21 cellular contexts compared by ENCODE assay signal in the genomic region with DNA sequence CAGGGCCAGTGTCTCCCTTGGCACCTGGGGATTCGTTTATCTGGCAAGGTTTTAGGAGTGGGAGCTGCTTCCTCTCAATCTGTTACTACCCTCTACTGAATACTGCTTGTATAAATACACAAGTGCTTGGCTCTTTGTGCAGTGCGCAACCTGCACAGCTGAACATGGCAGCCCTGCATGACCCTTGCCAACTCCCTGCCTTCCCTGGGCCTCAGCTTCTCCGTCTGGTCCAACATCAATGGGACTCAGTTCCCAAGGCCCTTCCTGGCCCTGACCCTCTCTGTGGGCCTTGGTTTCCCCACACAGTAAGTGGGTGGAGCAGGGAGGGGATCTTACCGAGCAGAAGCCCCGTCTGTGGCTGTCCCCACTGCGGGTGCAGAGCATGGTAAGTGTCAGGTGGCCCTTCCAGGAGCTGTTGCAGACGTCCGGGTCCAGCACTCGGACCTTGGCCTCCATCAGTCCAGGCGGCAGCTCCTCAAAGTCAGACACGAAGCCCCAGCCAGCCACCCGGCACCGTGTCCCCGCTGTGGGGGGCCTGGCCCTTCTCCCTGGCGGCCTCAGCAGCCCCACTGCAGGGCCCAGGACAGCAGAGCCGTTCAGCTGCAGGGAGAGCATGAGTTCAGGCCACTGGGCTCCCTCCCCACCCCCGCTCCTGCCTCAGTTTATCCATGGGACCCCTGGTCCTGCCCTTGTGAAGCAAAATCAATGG. TPM values are rescaled to one million over a fixed set of nuclear protein-coding genes. Genes with fewer than 3 reads are reported as not detected.
DNase-seq lines count a peak whose midpoint lies in the region; ATAC-seq, FAIRE-seq and TF ChIP-seq lines count a peak whose summit lies in the region.
"Had no signal": no experiment of that assay in that cellular context is flagged by ENCODE, and none has a peak within 500 bp of the region (broad histone marks: within the 10 kb centered on the region; RNA-seq: fewer than 3 reads in every experiment).

No MANE protein-coding gene starts in this region.

- no peak for FAIRE-seq in A549 (lab: Jason Lieb, UNC)
- FAIRE-seq in H1 (lab: Jason Lieb, UNC), result no peak

- no peaks in the 10 kb centered on the region for H3K79me2 ChIP-seq in H1 (ENCODE audit: control insufficient read depth in 1 of 2, insufficient read depth in 2 of 2, low read length in 2 of 2)
- H3K79me2 ChIP-seq in neural progenitor cell (ENCODE audit: low read depth), result no peaks in the 10 kb centered on the region

- H3K9me3 ChIP-seq in A549 (no peaks in the 10 kb centered on the region), H1 (ENCODE audit: insufficient read depth in 2 of 2, low read depth in 1 of 2, low read length in 1 of 2) (no peaks in the 10 kb centered on the region; a peak in 1 of 4 replicates), neural progenitor cell (ENCODE audit: low read depth) (no peaks in the 10 kb centered on the region), spleen (no peaks in the 10 kb centered on the region)

- peak; percentile 4 to 27; a peak in 3 of 6 replicates for ATAC-seq in A549

- peaks cover 1% of the 10 kb centered on the region for H3F3A ChIP-seq in neural progenitor cell (ENCODE audit: low read depth)

- H2BK120ac ChIP-seq in H1 (replicated peaks; ENCODE audit: low read depth, low read length), result no peak overlapping the region

- H3K36me3 Mint-ChIP-seq in activated CD4-positive, alpha-beta T cell treated with anti-CD3 and anti-CD28 coated beads, Interleukin-2, amount 10 ng/mL, durations not matched to agents 24 days and 14 days (ENCODE audit: low read depth), result no peaks in the 10 kb centered on the region
- H3K36me3 Mint-ChIP-seq in neural progenitor cell, result no peaks in the 10 kb centered on the region
- H3K36me3 Mint-ChIP-seq: CD14-positive monocyte; CD4-positive, alpha-beta memory T cell had no signal

- H3K9ac ChIP-seq in H1 (replicated peaks in 1 of 4; ENCODE audit: extremely low read depth in 1 of 4, low read depth in 3 of 4, low read length in 3 of 4), result no peak overlapping the region
- H3K9ac ChIP-seq in neural progenitor cell, result no peak overlapping the region
- H3K9ac ChIP-seq: BLaER1 had no signal

- H2AFZ ChIP-seq in H1 (ENCODE audit: low read length) (no peak overlapping the region), neural progenitor cell (replicated peaks) (no peak overlapping the region)

- H3K9me3 Mint-ChIP-seq in activated CD4-positive, alpha-beta T cell treated with anti-CD3 and anti-CD28 coated beads, Interleukin-2, amount 10 ng/mL, durations not matched to agents 24 days and 14 days, result no peaks in the 10 kb centered on the region
- H3K9me3 Mint-ChIP-seq in neural progenitor cell, result peaks cover 5% of the 10 kb centered on the region

- 64% methylated on average over 4 of the region's 17 CpGs for WGBS in A549 (ENCODE audit: missing lambda C conversion rate)
- WGBS in H1 (ENCODE audit: extremely low coverage in 1 of 2, insufficient coverage in 1 of 2, insufficient read length in 1 of 2, insufficient replicate concordance in 2 of 2, low coverage in 1 of 2, low lambda C conversion rate in 2 of 2, missing lambda C conversion rate in 1 of 2), 2 experiments, result 82% methylated on average over 16 of the region's 17 CpGs; no CpG with 5 or more reads in 1 of the 2 experiments
- WGBS in spleen, 5 donors, result 72 to 83% (median 77%) methylated on average over 13 to 17 of the region's 17 CpGs

- H2BK12ac ChIP-seq in H1 (ENCODE audit: low read depth, low read length), result no peak overlapping the region

- CTCF ChIA-PET in A549 (lab: Yijun Ruan, JAX) (interaction anchor here (1.0 to 3.0 kb wide), 5 partner anchors 12 to 103 kb away, joined by 3 to 17 read pairs (median 3); no protein-coding TSS in a partner anchor), H1 (lab: Charles Lee; ENCODE audit: partially characterized antibody) (no interaction called here)

- H3K27me3 ChIP-seq in H1 (replicated peaks in 1 of 4; ENCODE audit: control insufficient read depth in 3 of 4, extremely low read depth in 1 of 4, insufficient read depth in 3 of 4, low read length in 3 of 4) (0 out of 7 replicates have a peak, but pooled peaks cover 0 to 2% (median 0%) of the 10 kb centered on the region in 4 experiments), neural progenitor cell (no peaks in the 10 kb centered on the region), spleen (replicated peaks in 1 of 7) (no peaks in the 10 kb centered on the region)
- H3K27me3 ChIP-seq: BLaER1 had no signal

- 0 out of 2 replicates have a peak overlapping the region, but pooled peaks have one; percentile 53 for H2AK5ac ChIP-seq in H1 (ENCODE audit: low read depth, low read length)

- no peak overlapping the region for H2BK5ac ChIP-seq in H1 (ENCODE audit: low read depth, low read length)

- H3K23me2 ChIP-seq in H1 (ENCODE audit: low read depth, low read length), result no peaks in the 10 kb centered on the region

- no peak overlapping the region for H3K4me3 Mint-ChIP-seq in activated CD4-positive, alpha-beta T cell treated with anti-CD3 and anti-CD28 coated beads, Interleukin-2, amount 10 ng/mL, durations not matched to agents 24 days and 14 days
- H3K4me3 Mint-ChIP-seq in neural progenitor cell, result peak overlapping the region; percentile 60
- H3K4me3 Mint-ChIP-seq: CD14-positive monocyte had no signal

- TF ChIP-seq POLR2A in A549 (IDR thresholded peaks at IDR 0.05; ENCODE audit: low read length) (no peak), H1 (IDR thresholded peaks at IDR 0.05; ENCODE audit: control extremely low read depth in 1 of 2, low read depth in 2 of 2, low read length in 2 of 2) (no peak), spleen (IDR thresholded peaks at IDR 0.05) (no peak)

- H3K4me3 ChIP-seq in A549, result no peak overlapping the region
- no peak overlapping the region for H3K4me3 ChIP-seq in H1 (ENCODE audit: extremely low read depth in 1 of 4, insufficient read depth in 2 of 4, low read depth in 3 of 4, low read length in 4 of 4)
- H3K4me3 ChIP-seq in neural progenitor cell, result no peak overlapping the region
- no peak overlapping the region for H3K4me3 ChIP-seq in spleen
- H3K4me3 ChIP-seq: BLaER1 had no signal

- TF ChIP-seq CTCF in A549 (IDR thresholded peaks at IDR 0.05), result no peak
- no peak for TF ChIP-seq CTCF in H1 (IDR thresholded peaks at IDR 0.05; ENCODE audit: control extremely low read depth in 1 of 3, insufficient read depth in 1 of 3, low read depth in 1 of 3, low read length in 3 of 3)
- TF ChIP-seq CTCF in neural progenitor cell (IDR thresholded peaks at IDR 0.05), result no peak
- TF ChIP-seq CTCF in spleen (IDR thresholded peaks at IDR 0.05 in 8 of 11, conservative IDR thresholded peaks at IDR 0.05 in 3 of 11), result no peak

- intact Hi-C loops in activated CD4-positive, alpha-beta T cell treated with anti-CD3 and anti-CD28 coated beads, Interleukin-2, amount 10 ng/mL, durations not matched to agents 24 days and 14 days (cut with micrococcal nuclease), result no loop called here
- intact Hi-C loops in spleen (cut with DNase I; ENCODE audit: low total_unique reads), result no loop called here

- H3K4me2 ChIP-seq in A549 (no peak overlapping the region), H1 (ENCODE audit: insufficient read depth in 1 of 2, low read depth in 2 of 2, low read length in 2 of 2) (no peak overlapping the region), neural progenitor cell (no peak overlapping the region)
- H3K4me2 ChIP-seq: BLaER1 had no signal

- no peak overlapping the region for H4K91ac ChIP-seq in H1 (replicated peaks; ENCODE audit: insufficient read length, low read length)

- H3K27ac ChIP-seq in A549 (peak overlapping the region in 1 of 2 experiments; percentile 10; a peak in 1 of 6 replicates), H1 (ENCODE audit: low read depth, low read length) (no peak overlapping the region), neural progenitor cell (no peak overlapping the region), spleen (no peak overlapping the region)
- H3K27ac ChIP-seq: 22Rv1, BLaER1 had no signal

- H4K5ac ChIP-seq in H1 (ENCODE audit: insufficient read length, low read depth, low read length), result no peak overlapping the region

- H3K4me1 ChIP-seq in A549 (peaks cover 10% of the 10 kb centered on the region; the same call in 2 of the 3 replicates), H1 (replicated peaks in 1 of 4; ENCODE audit: control insufficient read depth in 3 of 4, insufficient read depth in 4 of 4, low read length in 3 of 4) (no peaks in the 10 kb centered on the region), neural progenitor cell (no peaks in the 10 kb centered on the region), spleen (peaks cover 0 to under 1% (median under 1%) of the 10 kb centered on the region in 6 donors)

- no peak overlapping the region for H3K4ac ChIP-seq in H1 (replicated peaks; ENCODE audit: insufficient read length, low read depth, low read length)

- H3K27me3 Mint-ChIP-seq in activated CD4-positive, alpha-beta T cell treated with anti-CD3 and anti-CD28 coated beads, Interleukin-2, amount 10 ng/mL, durations not matched to agents 24 days and 14 days, result no peaks in the 10 kb centered on the region
- peaks cover 18% of the 10 kb centered on the region for H3K27me3 Mint-ChIP-seq in neural progenitor cell (ENCODE audit: insufficient read depth, low read depth)
- H3K27me3 Mint-ChIP-seq: CD4-positive, alpha-beta memory T cell had no signal

- H4K20me1 ChIP-seq in H1 (replicated peaks in 1 of 2; ENCODE audit: control insufficient read depth in 1 of 2, insufficient read depth in 2 of 2, low read length in 2 of 2), result peaks cover 0 to 1% of the 10 kb centered on the region in 2 experiments
- H4K20me1 ChIP-seq in neural progenitor cell (ENCODE audit: low read depth), result no peaks in the 10 kb centered on the region
- H4K20me1 ChIP-seq: BLaER1 had no signal

- no peaks in the 10 kb centered on the region for H3K79me1 ChIP-seq in H1 (ENCODE audit: low read depth, low read length)

- no peak overlapping the region for H3K14ac ChIP-seq in H1 (ENCODE audit: insufficient read length)

- H3K36me3 ChIP-seq in H1 (ENCODE audit: control insufficient read depth in 2 of 4, insufficient read depth in 4 of 4, low read length in 3 of 4), result no peaks in the 10 kb centered on the region
- H3K36me3 ChIP-seq in neural progenitor cell, result no peaks in the 10 kb centered on the region
- H3K36me3 ChIP-seq in spleen, result no peaks in the 10 kb centered on the region
- H3K36me3 ChIP-seq: BLaER1 had no signal

- H2BK15ac ChIP-seq in H1 (ENCODE audit: low read length), result no peak overlapping the region

- TF ChIP-seq EP300 in A549 (IDR thresholded peaks at IDR 0.05), result no peak
- no peak for TF ChIP-seq EP300 in H1 (IDR thresholded peaks at IDR 0.05; ENCODE audit: borderline replicate concordance in 1 of 2, low read depth in 2 of 2, low read length in 2 of 2)

- POLR2A ChIA-PET in A549 (lab: Yijun Ruan, JAX) (interaction anchor here (1.3 kb wide), 1 partner anchor 17 kb away, joined by 5 read pairs; no protein-coding TSS in a partner anchor), H1 (lab: Charles Lee; ENCODE audit: partially characterized antibody) (interaction anchor here (1.2 to 1.7 kb wide), 3 partner anchors 8 to 19 kb away, joined by 3 to 4 read pairs (median 3); no protein-coding TSS in a partner anchor)

- DNase-seq in activated CD4-positive, alpha-beta T cell treated with anti-CD3 and anti-CD28 coated beads, Interleukin-2, amount 10 ng/mL, durations not matched to agents 24 days and 14 days, result peak; percentile 51
- no peak for DNase-seq in activated CD4-positive, alpha-beta T cell treated with anti-CD3 and anti-CD28 coated beads for 4 hours
- no peak for DNase-seq in A549 (ENCODE audit: low read depth in 1 of 2, low spot score in 1 of 2)
- no peak for DNase-seq in H1 (ENCODE audit: low read depth in 1 of 2, low spot score in 2 of 2)
- DNase-seq in neural progenitor cell (ENCODE audit: low spot score), result no peak
- DNase-seq in putamen (ENCODE audit: low spot score), result no peak
- DNase-seq in spleen, result no peak
- no peak for DNase-seq in DMS153 treated with DMSO at 0.1 percent for 48 hours (lab: John Stamatoyannopoulos, UW; ENCODE audit: unreplicated experiment)
- DNase-seq: DMS153, DMS79 treated with DMSO at 0.1 percent for 48 hours, GF-D8, GOT3, H9, IMR-90 had no signal

- no peak overlapping the region for H2BK20ac ChIP-seq in H1 (ENCODE audit: low read length)

- peak overlapping the region; percentile 71 for H4K8ac ChIP-seq in H1 (ENCODE audit: extremely low read depth, insufficient read depth, low read length)

- H3K23ac ChIP-seq in H1 (ENCODE audit: insufficient read length), result no peak overlapping the region

- no peak overlapping the region for H3K18ac ChIP-seq in H1 (ENCODE audit: extremely low read depth, low read length)

- no peak overlapping the region for H3K27ac Mint-ChIP-seq in activated CD4-positive, alpha-beta T cell treated with anti-CD3 and anti-CD28 coated beads, Interleukin-2, amount 10 ng/mL, durations not matched to agents 24 days and 14 days
- H3K27ac Mint-ChIP-seq in neural progenitor cell, result no peak overlapping the region
- H3K27ac Mint-ChIP-seq: CD4-positive, alpha-beta memory T cell had no signal

- H3K4me1 Mint-ChIP-seq in activated CD4-positive, alpha-beta T cell treated with anti-CD3 and anti-CD28 coated beads, Interleukin-2, amount 10 ng/mL, durations not matched to agents 24 days and 14 days, result no peaks in the 10 kb centered on the region
- H3K4me1 Mint-ChIP-seq in neural progenitor cell, result peaks cover 3% of the 10 kb centered on the region
- H3K4me1 Mint-ChIP-seq: CD4-positive, alpha-beta memory T cell had no signal

- no peak overlapping the region for H3K56ac ChIP-seq in H1 (replicated peaks; ENCODE audit: insufficient read length, low read depth, low read length)

- TF ChIP-seq RAD21 in A549 (conservative IDR thresholded peaks at IDR 0.05 in 1 of 2, IDR thresholded peaks at IDR 0.05 in 1 of 2), result no peak
- no peak for TF ChIP-seq RAD21 in H1 (IDR thresholded peaks at IDR 0.05 in 1 of 2, conservative IDR thresholded peaks at IDR 0.05 in 1 of 2; ENCODE audit: low read depth in 2 of 2, low read length in 2 of 2)

RNA-seq across cellular contexts. Expression of a gene that starts 8.5 kb away (rescaled TPM):
- not detected in 2 replicates for total RNA-seq in activated CD4-positive, alpha-beta T cell treated with anti-CD3 and anti-CD28 coated beads, Interleukin-2, amount 10 ng/mL, durations not matched to agents 24 days and 14 days
- polyA plus RNA-seq in A549 (2011; rRNA removed) (0.10 TPM in 1 of 2 replicates, not detected in the other), A549 (2017; fragmentation: RNase III; extraction: RNeasy Plus Mini Kit Qiagen cat#74134 plus additional on column Dnase treatment) (not detected in 3 replicates), H1 (2011; rRNA removed) (0.09 TPM in 1 of 2 replicates, not detected in the other), spleen (under 1 TPM; 0.24 to 0.70 (median 0.27) TPM)
- polyA plus RNA-seq in A549 (2012; cell fraction: cytosol; rRNA removed), result 0.06 and 0.11 TPM in 2 replicates
- polyA plus RNA-seq in A549 (2012; cell fraction: nucleus; rRNA removed), result 0.10 TPM in 1 of 2 replicates, not detected in the other
- polyA minus RNA-seq in A549 (2011; rRNA and poly(A)+ RNA removed), result not detected in 2 replicates
- not detected in 2 replicates for total RNA-seq in H1 (2021; fragmentation: NEBNext Ultra II Directional; extraction: Animal tissue kit (Norgen Biotek cat#: 25700))
- 0.18 TPM for polyA plus RNA-seq in H1 (2011; cell fraction: cytosol; rRNA removed)
- polyA plus RNA-seq in H1 (2011; cell fraction: nucleus; rRNA removed), result not detected
- polyA plus RNA-seq in H1 (2012, experiment 1 of 2), result not detected in 4 replicates
- not detected for polyA plus RNA-seq in H1 (2012, experiment 2 of 2)
- 0.04 TPM for polyA plus RNA-seq in H1 (2013, experiment 1 of 2)
- 0.07 TPM for polyA plus RNA-seq in H1 (2013, experiment 2 of 2)
- 0.22 TPM in 1 of 2 replicates, not detected in the other for polyA minus RNA-seq in H1 (2011; rRNA and poly(A)+ RNA removed)
- polyA minus RNA-seq in H1 (2011; cell fraction: cytosol; rRNA and poly(A)+ RNA removed), result not detected
- not detected for polyA minus RNA-seq in H1 (2011; cell fraction: nucleus; rRNA and poly(A)+ RNA removed)
- total RNA-seq in neural progenitor cell (ENCODE audit: low replicate concordance) (not detected in 2 replicates), spleen (1 to 10 TPM in 2 of 7 donors, under 1 TPM in 3, not detected in 2; 0.46 to 2.5 (median 0.60) TPM)
- total RNA-seq: A673; CD4-positive, alpha-beta memory T cell; H9; HT-29; IMR-90 had no signal
- polyA plus RNA-seq: AG04450; CD4-positive, alpha-beta memory T cell; IMR-90 had no signal

RNA-seq across cellular contexts. Expression of a gene that starts 10.6 kb away (rescaled TPM):
- total RNA-seq in activated CD4-positive, alpha-beta T cell treated with anti-CD3 and anti-CD28 coated beads, Interleukin-2, amount 10 ng/mL, durations not matched to agents 24 days and 14 days, result 7.2 and 7.7 TPM in 2 replicates
- 45.5 and 58.1 TPM in 2 replicates for polyA plus RNA-seq in A549 (2011; rRNA removed)
- polyA plus RNA-seq in A549 (2012; cell fraction: cytosol; rRNA removed), result 109 and 193 TPM in 2 replicates
- polyA plus RNA-seq in A549 (2012; cell fraction: nucleus; rRNA removed), result 322 and 573 TPM in 2 replicates
- 110 to 131 TPM (median 118 TPM) in 3 replicates for polyA plus RNA-seq in A549 (2017; fragmentation: RNase III; extraction: RNeasy Plus Mini Kit Qiagen cat#74134 plus additional on column Dnase treatment)
- 32.4 and 35.3 TPM in 2 replicates for polyA minus RNA-seq in A549 (2011; rRNA and poly(A)+ RNA removed)
- total RNA-seq in H1 (2021; fragmentation: NEBNext Ultra II Directional; extraction: Animal tissue kit (Norgen Biotek cat#: 25700)), result 7.5 and 8.1 TPM in 2 replicates
- 11.8 and 18.4 TPM in 2 replicates for polyA plus RNA-seq in H1 (2011; rRNA removed)
- 15.2 TPM for polyA plus RNA-seq in H1 (2011; cell fraction: cytosol; rRNA removed)
- polyA plus RNA-seq in H1 (2011; cell fraction: nucleus; rRNA removed), result 40.2 TPM
- 4.8 to 11.0 TPM (median 9.1 TPM) in 4 replicates for polyA plus RNA-seq in H1 (2012, experiment 1 of 2)
- 6.6 TPM for polyA plus RNA-seq in H1 (2012, experiment 2 of 2)
- 5.0 TPM for polyA plus RNA-seq in H1 (2013, experiment 1 of 2)
- polyA plus RNA-seq in H1 (2013, experiment 2 of 2), result 4.6 TPM
- 1.9 and 2.3 TPM in 2 replicates for polyA minus RNA-seq in H1 (2011; rRNA and poly(A)+ RNA removed)
- 7.6 TPM for polyA minus RNA-seq in H1 (2011; cell fraction: cytosol; rRNA and poly(A)+ RNA removed)
- polyA minus RNA-seq in H1 (2011; cell fraction: nucleus; rRNA and poly(A)+ RNA removed), result 7.0 TPM
- 2.4 and 21.9 TPM in 2 replicates for total RNA-seq in neural progenitor cell (ENCODE audit: low replicate concordance)
- 10 to 100 TPM; 11.5 to 43.4 (median 16.6) TPM for total RNA-seq in spleen
- 10 to 100 TPM in 2 of 3 donors, 1 to 10 TPM in 1; 5.6 to 31.2 (median 10.9) TPM for polyA plus RNA-seq in spleen

RNA-seq across cellular contexts. Expression of a gene that starts 22.0 kb away (rescaled TPM):
- total RNA-seq in activated CD4-positive, alpha-beta T cell treated with anti-CD3 and anti-CD28 coated beads, Interleukin-2, amount 10 ng/mL, durations not matched to agents 24 days and 14 days, result 0.24 TPM in 1 of 2 replicates, not detected in the other
- polyA plus RNA-seq in A549 (2011; rRNA removed), result 2.0 and 3.0 TPM in 2 replicates
- 5.4 and 7.0 TPM in 2 replicates for polyA plus RNA-seq in A549 (2012; cell fraction: cytosol; rRNA removed)
- 8.5 and 8.8 TPM in 2 replicates for polyA plus RNA-seq in A549 (2012; cell fraction: nucleus; rRNA removed)
- polyA plus RNA-seq in A549 (2017; fragmentation: RNase III; extraction: RNeasy Plus Mini Kit Qiagen cat#74134 plus additional on column Dnase treatment), result 11.4 to 17.5 TPM (median 15.7 TPM) in 3 replicates
- 2.2 and 3.7 TPM in 2 replicates for polyA minus RNA-seq in A549 (2011; rRNA and poly(A)+ RNA removed)
- 16.5 TPM in 2 replicates for total RNA-seq in H1 (2021; fragmentation: NEBNext Ultra II Directional; extraction: Animal tissue kit (Norgen Biotek cat#: 25700))
- 5.7 and 13.0 TPM in 2 replicates for polyA plus RNA-seq in H1 (2011; rRNA removed)
- polyA plus RNA-seq in H1 (2011; cell fraction: cytosol; rRNA removed), result 6.8 TPM
- 10.6 TPM for polyA plus RNA-seq in H1 (2011; cell fraction: nucleus; rRNA removed)
- 10.4 to 27.0 TPM (median 21.8 TPM) in 4 replicates for polyA plus RNA-seq in H1 (2012, experiment 1 of 2)
- polyA plus RNA-seq in H1 (2012, experiment 2 of 2), result 11.9 TPM
- 12.6 TPM for polyA plus RNA-seq in H1 (2013, experiment 1 of 2)
- 14.1 TPM for polyA plus RNA-seq in H1 (2013, experiment 2 of 2)
- 1.7 and 1.8 TPM in 2 replicates for polyA minus RNA-seq in H1 (2011; rRNA and poly(A)+ RNA removed)
- 5.1 TPM for polyA minus RNA-seq in H1 (2011; cell fraction: cytosol; rRNA and poly(A)+ RNA removed)
- polyA minus RNA-seq in H1 (2011; cell fraction: nucleus; rRNA and poly(A)+ RNA removed), result 6.4 TPM
- total RNA-seq in neural progenitor cell (ENCODE audit: low replicate concordance), result 13.9 and 40.7 TPM in 2 replicates
- 10 to 100 TPM; 19.9 to 80.1 (median 30.0) TPM for total RNA-seq in spleen
- polyA plus RNA-seq in spleen, result 10 to 100 TPM in 1 of 3 donors, 1 to 10 TPM in 2; 6.0 to 24.1 (median 7.0) TPM
- total RNA-seq: CD4-positive, alpha-beta memory T cell; HT-29 had no signal
- polyA plus RNA-seq: CD14-positive monocyte; CD4-positive, alpha-beta memory T cell had no signal

RNA-seq across cellular contexts. Expression of a gene that starts 23.7 kb away (rescaled TPM):
- total RNA-seq in activated CD4-positive, alpha-beta T cell treated with anti-CD3 and anti-CD28 coated beads, Interleukin-2, amount 10 ng/mL, durations not matched to agents 24 days and 14 days, result 109 and 110 TPM in 2 replicates
- polyA plus RNA-seq in A549 (2011; rRNA removed), result 3.1 and 4.9 TPM in 2 replicates
- polyA plus RNA-seq in A549 (2012; cell fraction: cytosol; rRNA removed), result 43.6 and 53.5 TPM in 2 replicates
- 71.1 and 89.5 TPM in 2 replicates for polyA plus RNA-seq in A549 (2012; cell fraction: nucleus; rRNA removed)
- polyA plus RNA-seq in A549 (2017; fragmentation: RNase III; extraction: RNeasy Plus Mini Kit Qiagen cat#74134 plus additional on column Dnase treatment), result 35.0 to 36.3 TPM (median 35.4 TPM) in 3 replicates
- polyA minus RNA-seq in A549 (2011; rRNA and poly(A)+ RNA removed), result 2.4 and 5.0 TPM in 2 replicates
- 64.7 and 68.0 TPM in 2 replicates for total RNA-seq in H1 (2021; fragmentation: NEBNext Ultra II Directional; extraction: Animal tissue kit (Norgen Biotek cat#: 25700))
- polyA plus RNA-seq in H1 (2011; rRNA removed), result 21.8 and 56.5 TPM in 2 replicates
- polyA plus RNA-seq in H1 (2011; cell fraction: cytosol; rRNA removed), result 41.8 TPM
- 90.9 TPM for polyA plus RNA-seq in H1 (2011; cell fraction: nucleus; rRNA removed)
- 43.7 to 67.7 TPM (median 63.8 TPM) in 4 replicates for polyA plus RNA-seq in H1 (2012, experiment 1 of 2)
- 52.5 TPM for polyA plus RNA-seq in H1 (2012, experiment 2 of 2)
- polyA plus RNA-seq in H1 (2013, experiment 1 of 2), result 85.5 TPM
- 80.6 TPM for polyA plus RNA-seq in H1 (2013, experiment 2 of 2)
- 5.7 and 7.1 TPM in 2 replicates for polyA minus RNA-seq in H1 (2011; rRNA and poly(A)+ RNA removed)
- polyA minus RNA-seq in H1 (2011; cell fraction: cytosol; rRNA and poly(A)+ RNA removed), result 31.9 TPM
- 33.1 TPM for polyA minus RNA-seq in H1 (2011; cell fraction: nucleus; rRNA and poly(A)+ RNA removed)
- total RNA-seq in neural progenitor cell (ENCODE audit: low replicate concordance), result 9.7 and 50.9 TPM in 2 replicates
- 10 to 100 TPM; 49.2 to 95.1 (median 57.7) TPM for total RNA-seq in spleen
- polyA plus RNA-seq in spleen, result 10 to 100 TPM; 38.1 to 55.3 (median 45.0) TPM

RNA-seq across cellular contexts. Expression of a gene that starts 47.1 kb away (rescaled TPM):
- total RNA-seq in activated CD4-positive, alpha-beta T cell treated with anti-CD3 and anti-CD28 coated beads, Interleukin-2, amount 10 ng/mL, durations not matched to agents 24 days and 14 days, result not detected in 2 replicates
- polyA plus RNA-seq in A549 (2011; rRNA removed) (0.13 TPM in 1 of 2 replicates, not detected in the other), A549 (2017; fragmentation: RNase III; extraction: RNeasy Plus Mini Kit Qiagen cat#74134 plus additional on column Dnase treatment) (0.79 to 1.1 TPM (median 1.0 TPM) in 3 replicates), H1 (2011; rRNA removed) (0.44 and 0.99 TPM in 2 replicates), spleen (under 1 TPM in 2 of 3 donors, not detected in 1; 0.10 to 0.20 TPM)
- polyA plus RNA-seq in A549 (2012; cell fraction: cytosol; rRNA removed), result 0.28 and 0.39 TPM in 2 replicates
- 1.5 and 1.7 TPM in 2 replicates for polyA plus RNA-seq in A549 (2012; cell fraction: nucleus; rRNA removed)
- polyA minus RNA-seq in A549 (2011; rRNA and poly(A)+ RNA removed), result not detected in 2 replicates
- total RNA-seq in H1 (2021; fragmentation: NEBNext Ultra II Directional; extraction: Animal tissue kit (Norgen Biotek cat#: 25700)), result 1.7 and 1.9 TPM in 2 replicates
- polyA plus RNA-seq in H1 (2011; cell fraction: cytosol; rRNA removed), result 1.3 TPM
- 4.9 TPM for polyA plus RNA-seq in H1 (2011; cell fraction: nucleus; rRNA removed)
- 1.9 to 3.1 TPM (median 2.3 TPM) in 4 replicates for polyA plus RNA-seq in H1 (2012, experiment 1 of 2)
- polyA plus RNA-seq in H1 (2012, experiment 2 of 2), result 0.64 TPM
- 0.85 TPM for polyA plus RNA-seq in H1 (2013, experiment 1 of 2)
- polyA plus RNA-seq in H1 (2013, experiment 2 of 2), result 0.81 TPM
- 0.22 TPM in 1 of 2 replicates, not detected in the other for polyA minus RNA-seq in H1 (2011; rRNA and poly(A)+ RNA removed)
- 0.73 TPM for polyA minus RNA-seq in H1 (2011; cell fraction: cytosol; rRNA and poly(A)+ RNA removed)
- polyA minus RNA-seq in H1 (2011; cell fraction: nucleus; rRNA and poly(A)+ RNA removed), result 0.90 TPM
- total RNA-seq in neural progenitor cell (ENCODE audit: low replicate concordance) (0.37 TPM in 1 of 2 replicates, not detected in the other), spleen (under 1 TPM in 2 of 7 donors, not detected in 5; 0.27 to 0.61 TPM)
- total RNA-seq: IMR-90 had no signal
- polyA plus RNA-seq: AG04450; CD14-positive monocyte; CD4-positive, alpha-beta memory T cell had no signal

Comparison
In these comparisons a context has a peak if more than half of its experiments do, and no peak if none do; other contexts are left out.
1. RNA of a gene that starts 22.0 kb away (total RNA-seq): 19.9 to 80.1 TPM in spleen, 16.5 TPM in H1 and 13.9 to 40.7 TPM in neural progenitor cell; 0.24 TPM in activated CD4-positive, alpha-beta T cell treated with anti-CD3 and anti-CD28 coated beads, Interleukin-2, amount 10 ng/mL, durations not matched to agents 24 days and 14 days; every median in the first group is over 10 times any median in the second.